ENCODE assay signal across 11 cellular contexts in genomic region chr2:162840598-162841246, GRCh38. TPM values are rescaled to one million over a fixed set of nuclear protein-coding genes. Genes with fewer than 3 reads are reported as not detected.
DNase-seq lines count a peak whose midpoint lies in the region; ATAC-seq and TF ChIP-seq lines count a peak whose summit lies in the region.
"Had no signal": no experiment of that assay in that cellular context is flagged by ENCODE, and none has a peak within 500 bp of the region (broad histone marks: within the 10 kb centered on the region; RNA-seq: fewer than 3 reads in every experiment).

No MANE protein-coding gene starts in this region.

- 15% methylated on average over 8 of the region's 8 CpGs for WGBS in hepatocyte (ENCODE audit: low lambda C conversion rate, missing lambda C conversion rate)

- H3K4me2 ChIP-seq in hepatocyte, result peak overlapping the region; percentile 42

- H3K36me3 Mint-ChIP-seq in activated CD8-positive, alpha-beta T cell treated with anti-CD3 and anti-CD28 coated beads for 36 hours (ENCODE audit: low read depth), result no peaks in the 10 kb centered on the region
- H3K36me3 Mint-ChIP-seq in natural killer cell, result peaks cover 19% of the 10 kb centered on the region
- H3K36me3 Mint-ChIP-seq: IgD-negative memory B cell had no signal

- peaks cover 15% of the 10 kb centered on the region for H3K27me3 Mint-ChIP-seq in activated CD8-positive, alpha-beta T cell treated with anti-CD3 and anti-CD28 coated beads for 36 hours
- peaks cover 19% of the 10 kb centered on the region for H3K27me3 Mint-ChIP-seq in stimulated activated naive CD8-positive, alpha-beta T cell treated with anti-CD3 and anti-CD28 coated beads, Interleukin-15, amount 100 ng/mL, for 72 hours
- no peaks in the 10 kb centered on the region for H3K27me3 Mint-ChIP-seq in natural killer cell (ENCODE audit: low read depth in 2 of 2)
- H3K27me3 Mint-ChIP-seq: IgD-negative memory B cell had no signal

- TF ChIP-seq CTCF in activated CD8-positive, alpha-beta T cell treated with anti-CD3 and anti-CD28 coated beads for 36 hours (IDR thresholded peaks at IDR 0.05), result no peak
- TF ChIP-seq CTCF in hepatocyte (IDR thresholded peaks at IDR 0.05; ENCODE audit: poor library complexity) (no peak), natural killer cell (IDR thresholded peaks at IDR 0.05) (no peak)

- H3K27me3 ChIP-seq in hepatocyte, result peaks cover 36% of the 10 kb centered on the region

- no peak overlapping the region for H3K4me3 Mint-ChIP-seq in activated CD8-positive, alpha-beta T cell treated with anti-CD3 and anti-CD28 coated beads for 36 hours
- no peak overlapping the region for H3K4me3 Mint-ChIP-seq in stimulated activated naive CD8-positive, alpha-beta T cell treated with anti-CD3 and anti-CD28 coated beads, Interleukin-15, amount 100 ng/mL, for 72 hours
- no peak overlapping the region for H3K4me3 Mint-ChIP-seq in natural killer cell
- H3K4me3 Mint-ChIP-seq: IgD-negative memory B cell had no signal

- POLR2A ChIA-PET in activated CD8-positive, alpha-beta T cell treated with anti-CD3 and anti-CD28 coated beads for 36 hours (lab: Charles Lee), result no interaction called here

- CTCF ChIA-PET in activated CD8-positive, alpha-beta T cell treated with anti-CD3 and anti-CD28 coated beads for 36 hours (lab: Charles Lee), result no interaction called here

- H2AFZ ChIP-seq in hepatocyte, result no peak overlapping the region

- no peak; the same call in 1 of the 2 replicates for TF ChIP-seq RAD21 in Ishikawa (IDR thresholded peaks at IDR 0.05; ENCODE audit: low read depth)

- H3K4me1 ChIP-seq in hepatocyte (ENCODE audit: insufficient read depth), result no peaks in the 10 kb centered on the region

- no peaks in the 10 kb centered on the region for H3K79me2 ChIP-seq in hepatocyte

- TF ChIP-seq EP300 in Ishikawa (IDR thresholded peaks at IDR 0.05; ENCODE audit: borderline replicate concordance), result no peak

- H3K36me3 ChIP-seq in hepatocyte (replicated peaks; ENCODE audit: insufficient read depth, low read depth), result no peaks in the 10 kb centered on the region
- H3K36me3 ChIP-seq: heart right ventricle had no signal

- H4K20me1 ChIP-seq in hepatocyte (ENCODE audit: insufficient read depth, poor library complexity, severe bottlenecking), result no peaks in the 10 kb centered on the region

- H3K27ac ChIP-seq in hepatocyte, result no peak overlapping the region
- H3K27ac ChIP-seq: heart right ventricle had no signal

- H3K9me3 ChIP-seq in hepatocyte (ENCODE audit: low read depth), result no peaks in the 10 kb centered on the region

- peaks cover 10% of the 10 kb centered on the region for H3K9me3 Mint-ChIP-seq in activated CD8-positive, alpha-beta T cell treated with anti-CD3 and anti-CD28 coated beads for 36 hours
- H3K9me3 Mint-ChIP-seq in stimulated activated naive CD8-positive, alpha-beta T cell treated with anti-CD3 and anti-CD28 coated beads, Interleukin-15, amount 100 ng/mL, for 72 hours, result peaks cover 7 to 15% of the 10 kb centered on the region in 2 donors
- peaks cover 15% of the 10 kb centered on the region in 2 donors for H3K9me3 Mint-ChIP-seq in natural killer cell

- no peaks in the 10 kb centered on the region for H3K4me1 Mint-ChIP-seq in activated CD8-positive, alpha-beta T cell treated with anti-CD3 and anti-CD28 coated beads for 36 hours (ENCODE audit: low read depth)
- H3K4me1 Mint-ChIP-seq in stimulated activated naive CD8-positive, alpha-beta T cell treated with anti-CD3 and anti-CD28 coated beads, Interleukin-15, amount 100 ng/mL, for 72 hours, result no peaks in the 10 kb centered on the region
- no peaks in the 10 kb centered on the region for H3K4me1 Mint-ChIP-seq in natural killer cell

- intact Hi-C loops in activated CD8-positive, alpha-beta T cell treated with anti-CD3 and anti-CD28 coated beads for 36 hours (cut with micrococcal nuclease), result no loop called here
- intact Hi-C loops in natural killer cell (cut with micrococcal nuclease), result no loop called here

- no peaks in the 10 kb centered on the region for H3K9me2 ChIP-seq in hepatocyte (replicated peaks; ENCODE audit: insufficient read depth)

- peak; percentile 76 for DNase-seq in DMS53 (lab: John Stamatoyannopoulos, UW)
- DNase-seq in activated CD8-positive, alpha-beta T cell treated with anti-CD3 and anti-CD28 coated beads for 36 hours, result peak; percentile 52
- DNase-seq in hepatocyte (ENCODE audit: low spot score), result peak; percentile 90
- peak; percentile 8 to 17 for DNase-seq in stimulated activated naive CD8-positive, alpha-beta T cell treated with anti-CD3 and anti-CD28 coated beads, Interleukin-15, amount 100 ng/mL, for 72 hours
- DNase-seq in activated CD8-positive, alpha-beta memory T cell treated with anti-CD3 and anti-CD28 coated beads, Interleukin-2, amount 50 U/mL, for 4 hours, result no peak
- DNase-seq in natural killer cell, result no peak

- ATAC-seq in GM19468 (IDR thresholded peaks at IDR 0.05; ENCODE audit: extremely low read depth, unreplicated experiment) (peak; percentile 40), natural killer cell (no peak)
- ATAC-seq in activated CD8-positive, alpha-beta T cell treated with anti-CD3 and anti-CD28 coated beads for 36 hours, result no peak
- ATAC-seq in stimulated activated naive CD8-positive, alpha-beta T cell treated with anti-CD3 and anti-CD28 coated beads, Interleukin-15, amount 100 ng/mL, for 72 hours, result no peak

- no peak overlapping the region for H3K4me3 ChIP-seq in hepatocyte
- H3K4me3 ChIP-seq: heart right ventricle had no signal

- H3K27ac Mint-ChIP-seq in activated CD8-positive, alpha-beta T cell treated with anti-CD3 and anti-CD28 coated beads for 36 hours, result no peak overlapping the region
- H3K27ac Mint-ChIP-seq in stimulated activated naive CD8-positive, alpha-beta T cell treated with anti-CD3 and anti-CD28 coated beads, Interleukin-15, amount 100 ng/mL, for 72 hours, result no peak overlapping the region
- no peak overlapping the region for H3K27ac Mint-ChIP-seq in natural killer cell
- H3K27ac Mint-ChIP-seq: IgD-negative memory B cell had no signal

TF ChIP-seq in Ishikawa, 13 proteins besides CTCF, POLR2A, EP300 and RAD21:
- TF ChIP-seq YY1 (IDR thresholded peaks at IDR 0.05; ENCODE audit: low read depth) (no peak), TCF12 (IDR thresholded peaks at IDR 0.05; ENCODE audit: low read depth) (no peak), TEAD4 (IDR thresholded peaks at IDR 0.05) (no peak), CEBPB (IDR thresholded peaks at IDR 0.05) (no peak)
- TF ChIP-seq, protein P1, sequence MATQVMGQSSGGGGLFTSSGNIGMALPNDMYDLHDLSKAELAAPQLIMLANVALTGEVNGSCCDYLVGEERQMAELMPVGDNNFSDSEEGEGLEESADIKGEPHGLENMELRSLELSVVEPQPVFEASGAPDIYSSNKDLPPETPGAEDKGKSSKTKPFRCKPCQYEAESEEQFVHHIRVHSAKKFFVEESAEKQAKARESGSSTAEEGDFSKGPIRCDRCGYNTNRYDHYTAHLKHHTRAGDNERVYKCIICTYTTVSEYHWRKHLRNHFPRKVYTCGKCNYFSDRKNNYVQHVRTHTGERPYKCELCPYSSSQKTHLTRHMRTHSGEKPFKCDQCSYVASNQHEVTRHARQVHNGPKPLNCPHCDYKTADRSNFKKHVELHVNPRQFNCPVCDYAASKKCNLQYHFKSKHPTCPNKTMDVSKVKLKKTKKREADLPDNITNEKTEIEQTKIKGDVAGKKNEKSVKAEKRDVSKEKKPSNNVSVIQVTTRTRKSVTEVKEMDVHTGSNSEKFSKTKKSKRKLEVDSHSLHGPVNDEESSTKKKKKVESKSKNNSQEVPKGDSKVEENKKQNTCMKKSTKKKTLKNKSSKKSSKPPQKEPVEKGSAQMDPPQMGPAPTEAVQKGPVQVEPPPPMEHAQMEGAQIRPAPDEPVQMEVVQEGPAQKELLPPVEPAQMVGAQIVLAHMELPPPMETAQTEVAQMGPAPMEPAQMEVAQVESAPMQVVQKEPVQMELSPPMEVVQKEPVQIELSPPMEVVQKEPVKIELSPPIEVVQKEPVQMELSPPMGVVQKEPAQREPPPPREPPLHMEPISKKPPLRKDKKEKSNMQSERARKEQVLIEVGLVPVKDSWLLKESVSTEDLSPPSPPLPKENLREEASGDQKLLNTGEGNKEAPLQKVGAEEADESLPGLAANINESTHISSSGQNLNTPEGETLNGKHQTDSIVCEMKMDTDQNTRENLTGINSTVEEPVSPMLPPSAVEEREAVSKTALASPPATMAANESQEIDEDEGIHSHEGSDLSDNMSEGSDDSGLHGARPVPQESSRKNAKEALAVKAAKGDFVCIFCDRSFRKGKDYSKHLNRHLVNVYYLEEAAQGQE (IDR thresholded peaks at IDR 0.05; ENCODE audit: low read depth), result peak; percentile 100
- TF ChIP-seq, protein P2, sequence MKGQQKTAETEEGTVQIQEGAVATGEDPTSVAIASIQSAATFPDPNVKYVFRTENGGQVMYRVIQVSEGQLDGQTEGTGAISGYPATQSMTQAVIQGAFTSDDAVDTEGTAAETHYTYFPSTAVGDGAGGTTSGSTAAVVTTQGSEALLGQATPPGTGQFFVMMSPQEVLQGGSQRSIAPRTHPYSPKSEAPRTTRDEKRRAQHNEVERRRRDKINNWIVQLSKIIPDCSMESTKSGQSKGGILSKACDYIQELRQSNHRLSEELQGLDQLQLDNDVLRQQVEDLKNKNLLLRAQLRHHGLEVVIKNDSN (IDR thresholded peaks at IDR 0.05), result no peak
- TF ChIP-seq, protein P3, sequence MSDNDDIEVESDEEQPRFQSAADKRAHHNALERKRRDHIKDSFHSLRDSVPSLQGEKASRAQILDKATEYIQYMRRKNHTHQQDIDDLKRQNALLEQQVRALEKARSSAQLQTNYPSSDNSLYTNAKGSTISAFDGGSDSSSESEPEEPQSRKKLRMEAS (IDR thresholded peaks at IDR 0.05), result 0 out of 2 replicates have a peak, but pooled peaks have one; percentile 25

RNA-seq across cellular contexts. Expression of gene KCNH7, which starts 2.2 kb away (rescaled TPM):
- not detected for total RNA-seq in activated CD8-positive, alpha-beta T cell treated with anti-CD3 and anti-CD28 coated beads for 36 hours
- total RNA-seq in hepatocyte (1.9 and 2.1 TPM in 2 replicates), natural killer cell (not detected)
- polyA plus RNA-seq in hepatocyte, result 0.63 and 0.80 TPM in 2 replicates
- polyA plus RNA-seq: heart right ventricle, IgD-negative memory B cell, thymus had no signal

Comparison
In these comparisons a context has a peak if more than half of its experiments do, and no peak if none do; other contexts are left out.
1. DNase-seq: peak in DMS53 (single experiment), activated CD8-positive, alpha-beta T cell treated with anti-CD3 and anti-CD28 coated beads for 36 hours (single experiment), hepatocyte (single experiment) and stimulated activated naive CD8-positive, alpha-beta T cell treated with anti-CD3 and anti-CD28 coated beads, Interleukin-15, amount 100 ng/mL, for 72 hours (2 of 2); none in activated CD8-positive, alpha-beta memory T cell treated with anti-CD3 and anti-CD28 coated beads, Interleukin-2, amount 50 U/mL, for 4 hours (single experiment) and natural killer cell (single experiment).